In genomic region chr10:3090914-3091313, GRCh38 we compare ENCODE assay signal across 1 cellular context.
TF ChIP-seq lines count a peak whose summit lies in the region.

No MANE protein-coding gene starts in this region.

TF ChIP-seq in A549, 52 proteins besides CTCF, POLR2A, EP300 and RAD21 (continued from another document):
- TF ChIP-seq, protein P1, sequence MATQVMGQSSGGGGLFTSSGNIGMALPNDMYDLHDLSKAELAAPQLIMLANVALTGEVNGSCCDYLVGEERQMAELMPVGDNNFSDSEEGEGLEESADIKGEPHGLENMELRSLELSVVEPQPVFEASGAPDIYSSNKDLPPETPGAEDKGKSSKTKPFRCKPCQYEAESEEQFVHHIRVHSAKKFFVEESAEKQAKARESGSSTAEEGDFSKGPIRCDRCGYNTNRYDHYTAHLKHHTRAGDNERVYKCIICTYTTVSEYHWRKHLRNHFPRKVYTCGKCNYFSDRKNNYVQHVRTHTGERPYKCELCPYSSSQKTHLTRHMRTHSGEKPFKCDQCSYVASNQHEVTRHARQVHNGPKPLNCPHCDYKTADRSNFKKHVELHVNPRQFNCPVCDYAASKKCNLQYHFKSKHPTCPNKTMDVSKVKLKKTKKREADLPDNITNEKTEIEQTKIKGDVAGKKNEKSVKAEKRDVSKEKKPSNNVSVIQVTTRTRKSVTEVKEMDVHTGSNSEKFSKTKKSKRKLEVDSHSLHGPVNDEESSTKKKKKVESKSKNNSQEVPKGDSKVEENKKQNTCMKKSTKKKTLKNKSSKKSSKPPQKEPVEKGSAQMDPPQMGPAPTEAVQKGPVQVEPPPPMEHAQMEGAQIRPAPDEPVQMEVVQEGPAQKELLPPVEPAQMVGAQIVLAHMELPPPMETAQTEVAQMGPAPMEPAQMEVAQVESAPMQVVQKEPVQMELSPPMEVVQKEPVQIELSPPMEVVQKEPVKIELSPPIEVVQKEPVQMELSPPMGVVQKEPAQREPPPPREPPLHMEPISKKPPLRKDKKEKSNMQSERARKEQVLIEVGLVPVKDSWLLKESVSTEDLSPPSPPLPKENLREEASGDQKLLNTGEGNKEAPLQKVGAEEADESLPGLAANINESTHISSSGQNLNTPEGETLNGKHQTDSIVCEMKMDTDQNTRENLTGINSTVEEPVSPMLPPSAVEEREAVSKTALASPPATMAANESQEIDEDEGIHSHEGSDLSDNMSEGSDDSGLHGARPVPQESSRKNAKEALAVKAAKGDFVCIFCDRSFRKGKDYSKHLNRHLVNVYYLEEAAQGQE (IDR thresholded peaks at IDR 0.05): no peak
- peak; percentile 68; the same call in 1 of the 2 replicates for TF ChIP-seq HOXB5 (CRISPR knock-in tag; IDR thresholded peaks at IDR 0.05)
- no peak; the same call in 1 of the 2 replicates for TF ChIP-seq RARB (CRISPR knock-in tag; IDR thresholded peaks at IDR 0.05)
- TF ChIP-seq JUN (IDR thresholded peaks at IDR 0.05): no peak
- TF ChIP-seq TFCP2L1 (CRISPR knock-in tag; IDR thresholded peaks at IDR 0.05): no peak
- no peak for TF ChIP-seq TP53 (CRISPR knock-in tag; IDR thresholded peaks at IDR 0.05)
- no peak for TF ChIP-seq SMC3 (IDR thresholded peaks at IDR 0.05)
- TF ChIP-seq CHD2 (IDR thresholded peaks at IDR 0.05; ENCODE audit: low read length, partially characterized antibody): no peak
- TF ChIP-seq RFX5 (IDR thresholded peaks at IDR 0.05): no peak
- TF ChIP-seq KDM1A (IDR thresholded peaks at IDR 0.05; ENCODE audit: low read depth): no peak
- no peak for TF ChIP-seq NFE2L2 (conservative IDR thresholded peaks at IDR 0.05; ENCODE audit: low read length)
- TF ChIP-seq ZC3H11A (IDR thresholded peaks at IDR 0.05): no peak
- no peak for TF ChIP-seq MYC (IDR thresholded peaks at IDR 0.05; ENCODE audit: borderline replicate concordance, low read length)
- TF ChIP-seq PHF8 (IDR thresholded peaks at IDR 0.05; ENCODE audit: borderline replicate concordance, low read depth): no peak
- TF ChIP-seq SREBF2 (IDR thresholded peaks at IDR 0.05): no peak
- TF ChIP-seq, protein P2, sequence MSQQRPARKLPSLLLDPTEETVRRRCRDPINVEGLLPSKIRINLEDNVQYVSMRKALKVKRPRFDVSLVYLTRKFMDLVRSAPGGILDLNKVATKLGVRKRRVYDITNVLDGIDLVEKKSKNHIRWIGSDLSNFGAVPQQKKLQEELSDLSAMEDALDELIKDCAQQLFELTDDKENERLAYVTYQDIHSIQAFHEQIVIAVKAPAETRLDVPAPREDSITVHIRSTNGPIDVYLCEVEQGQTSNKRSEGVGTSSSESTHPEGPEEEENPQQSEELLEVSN (IDR thresholded peaks at IDR 0.05; ENCODE audit: borderline replicate concordance, low read depth): peak; percentile 66; the same call in 1 of the 2 replicates
- TF ChIP-seq HMGXB4 (CRISPR knock-in tag; IDR thresholded peaks at IDR 0.05; ENCODE audit: borderline replicate concordance): no peak
- no peak for TF ChIP-seq CHD4 (IDR thresholded peaks at IDR 0.05; ENCODE audit: borderline replicate concordance)
- no peak for TF ChIP-seq MAZ (IDR thresholded peaks at IDR 0.05; ENCODE audit: borderline replicate concordance, low read depth, low read length)
- TF ChIP-seq CBX2 (IDR thresholded peaks at IDR 0.05; ENCODE audit: borderline replicate concordance, low read depth): no peak
- no peak for TF ChIP-seq CEBPB (IDR thresholded peaks at IDR 0.05)
- no peak for TF ChIP-seq PBX3 (IDR thresholded peaks at IDR 0.05)
- TF ChIP-seq EHF (CRISPR knock-in tag; IDR thresholded peaks at IDR 0.05): peak; percentile 50; the same call in 1 of the 2 replicates
